Comparison of ENCODE assay signal across 3 cellular contexts in genomic region chr20:472889-473292, GRCh38.
A peak's percentile ranks its signal among the peaks of the same experiment; 100 is the strongest.
TF ChIP-seq lines count a peak whose summit lies in the region.

No MANE protein-coding gene starts in this region.

TF ChIP-seq in IMR-90, 13 proteins besides CTCF, POLR2A, EP300 and RAD21:
- TF ChIP-seq RCOR1 (IDR thresholded peaks at IDR 0.05; ENCODE audit: insufficient replicate concordance, low read length): no peak
- no peak for TF ChIP-seq ELK1 (IDR thresholded peaks at IDR 0.05; ENCODE audit: borderline replicate concordance, low read depth, low read length)
- TF ChIP-seq FOS (IDR thresholded peaks at IDR 0.05; ENCODE audit: low read depth, low read length): no peak

TF ChIP-seq in GM12878, 131 proteins besides CTCF, POLR2A, EP300 and RAD21:
- TF ChIP-seq SPI1 (IDR thresholded peaks at IDR 0.05; ENCODE audit: borderline replicate concordance, insufficient read depth, low read depth, low read length): no peak
- peak; percentile 66; the same call in 1 of the 2 replicates for TF ChIP-seq BMI1 (IDR thresholded peaks at IDR 0.05; ENCODE audit: borderline replicate concordance)
- TF ChIP-seq EED (IDR thresholded peaks at IDR 0.05; ENCODE audit: low read depth): no peak
- no peak for TF ChIP-seq ZNF622 (IDR thresholded peaks at IDR 0.05)

TF ChIP-seq in HepG2, 621 proteins besides CTCF, POLR2A, EP300 and RAD21 (continues in another document):
- 0 out of 2 replicates have a peak, but pooled peaks have one; percentile 26 for TF ChIP-seq ZMYM2 (CRISPR knock-in tag; IDR thresholded peaks at IDR 0.05)
- TF ChIP-seq ZNF770 (CRISPR knock-in tag; IDR thresholded peaks at IDR 0.05): peak; percentile 63
- TF ChIP-seq ZNF329 (CRISPR knock-in tag; IDR thresholded peaks at IDR 0.05; ENCODE audit: low read depth): no peak
- no peak for TF ChIP-seq RAD51 (IDR thresholded peaks at IDR 0.05; ENCODE audit: borderline replicate concordance)
- TF ChIP-seq RFX1 (IDR thresholded peaks at IDR 0.05): peak; percentile 70
- no peak for TF ChIP-seq ZFP36 (IDR thresholded peaks at IDR 0.05; ENCODE audit: borderline replicate concordance, low read depth, low read length, partially characterized antibody)
- 0 out of 2 replicates have a peak, but pooled peaks have one; percentile 17 for TF ChIP-seq YEATS4 (CRISPR knock-in tag; IDR thresholded peaks at IDR 0.05; ENCODE audit: borderline replicate concordance)
- TF ChIP-seq RARG (CRISPR knock-in tag; IDR thresholded peaks at IDR 0.05; ENCODE audit: low read depth): no peak
- TF ChIP-seq ZNF713 (CRISPR knock-in tag; IDR thresholded peaks at IDR 0.05): no peak
- no peak for TF ChIP-seq HINFP (CRISPR knock-in tag; IDR thresholded peaks at IDR 0.05; ENCODE audit: low read depth)
- 0 out of 2 replicates have a peak, but pooled peaks have one; percentile 34 for TF ChIP-seq RNF219 (CRISPR knock-in tag; IDR thresholded peaks at IDR 0.05)
- no peak for TF ChIP-seq ZNF878 (CRISPR knock-in tag; IDR thresholded peaks at IDR 0.05)
- 0 out of 2 replicates have a peak, but pooled peaks have one; percentile 9 for TF ChIP-seq MED1 (CRISPR knock-in tag; IDR thresholded peaks at IDR 0.05)
- 0 out of 2 replicates have a peak, but pooled peaks have one; percentile 2 for TF ChIP-seq KDM2A (CRISPR knock-in tag; IDR thresholded peaks at IDR 0.05; ENCODE audit: borderline replicate concordance, low read depth)
- no peak for TF ChIP-seq KIAA2018 (CRISPR knock-in tag; IDR thresholded peaks at IDR 0.05; ENCODE audit: borderline replicate concordance)
- TF ChIP-seq ZNF205 (CRISPR knock-in tag; IDR thresholded peaks at IDR 0.05): no peak
- peak; percentile 66 for TF ChIP-seq RFX3 (CRISPR knock-in tag; IDR thresholded peaks at IDR 0.05)
- 0 out of 2 replicates have a peak, but pooled peaks have one; percentile 32 for TF ChIP-seq ZNF879 (CRISPR knock-in tag; IDR thresholded peaks at IDR 0.05)
- no peak for TF ChIP-seq HIC2 (CRISPR knock-in tag; IDR thresholded peaks at IDR 0.05; ENCODE audit: low read depth)
- TF ChIP-seq HMGXB3 (CRISPR knock-in tag; IDR thresholded peaks at IDR 0.05; ENCODE audit: borderline replicate concordance): peak; percentile 30; the same call in 1 of the 2 replicates
- peak; percentile 75; the same call in 1 of the 2 replicates for TF ChIP-seq ZNF263 (CRISPR knock-in tag; IDR thresholded peaks at IDR 0.05)
